Comparison of ENCODE assay signal across 20 cellular contexts in the genomic region with DNA sequence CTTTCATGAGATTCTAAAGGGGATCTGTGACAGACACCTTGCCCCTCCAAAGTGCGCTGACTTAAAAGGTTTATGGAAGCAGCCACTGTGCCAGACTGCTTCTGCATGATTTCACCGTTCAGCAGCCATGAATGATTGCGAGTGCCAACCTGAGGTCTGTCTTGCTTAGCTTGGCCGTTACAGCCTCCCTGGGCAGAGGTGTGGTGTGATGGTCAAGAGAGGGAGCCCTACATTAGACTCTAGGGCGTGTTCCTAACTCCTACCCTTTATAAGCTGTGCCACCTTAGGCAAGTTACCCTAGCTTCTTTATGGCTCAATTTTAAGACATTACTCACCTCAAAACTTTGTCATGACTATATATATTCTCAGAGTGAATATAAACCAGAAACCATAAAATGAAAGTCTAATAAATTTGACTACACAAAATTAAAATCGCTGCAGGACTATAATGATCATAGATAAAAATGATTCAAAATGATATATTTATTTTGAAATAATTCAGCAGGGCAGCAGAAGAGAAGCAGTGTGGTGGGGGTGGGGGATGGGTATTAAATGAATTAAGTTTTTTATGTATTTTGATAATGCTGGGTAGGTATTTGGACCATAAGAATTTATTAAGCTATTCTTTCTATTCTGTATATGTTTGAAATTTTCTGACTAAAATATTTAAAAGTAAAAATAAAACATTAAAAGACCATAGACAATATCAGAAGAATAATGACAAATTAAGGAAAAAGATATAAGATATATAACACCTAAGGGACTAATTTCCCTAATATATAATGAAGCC.
"Had no signal": no experiment of that assay in that cellular context is flagged by ENCODE, and none has a peak within 500 bp of the region (broad histone marks: within the 10 kb centered on the region; RNA-seq: fewer than 3 reads in every experiment).

No MANE protein-coding gene starts in this region.

- H3K4me3 Mint-ChIP-seq: activated CD4-positive, alpha-beta memory T cell treated with anti-CD3 and anti-CD28 coated beads, Interleukin-2, amount 10 ng/mL, durations not matched to agents 7 days and 5 days; activated CD4-positive, alpha-beta T cell treated with anti-CD3 and anti-CD28 coated beads, Interleukin-2, amount 10 ng/mL, durations not matched to agents 24 days and 14 days; effector memory CD8-positive, alpha-beta T cell; nephron had no signal

- H3K27ac ChIP-seq: brain microvascular endothelial cell, neutrophil, ovary, prostate gland, right atrium auricular region had no signal

- H3K36me3 Mint-ChIP-seq: activated naive CD4-positive, alpha-beta T cell treated with anti-CD3 and anti-CD28 coated beads, Interleukin-2, amount 50 U/mL, for 72 hours had no signal

- H3K27ac Mint-ChIP-seq: activated CD4-positive, alpha-beta memory T cell treated with anti-CD3 and anti-CD28 coated beads, Interleukin-2, amount 10 ng/mL, durations not matched to agents 7 days and 5 days; activated CD4-positive, alpha-beta T cell treated with anti-CD3 and anti-CD28 coated beads, Interleukin-2, amount 10 ng/mL, durations not matched to agents 24 days and 14 days; activated naive CD4-positive, alpha-beta T cell treated with anti-CD3 and anti-CD28 coated beads, Interleukin-2, amount 50 U/mL, for 72 hours; effector memory CD8-positive, alpha-beta T cell; nephron had no signal

- DNase-seq: activated CD4-positive, alpha-beta memory T cell treated with anti-CD3 and anti-CD28 coated beads, Interleukin-2, amount 10 ng/mL, durations not matched to agents 7 days and 5 days; activated CD4-positive, alpha-beta T cell treated with anti-CD3 and anti-CD28 coated beads, Interleukin-2, amount 10 ng/mL, durations not matched to agents 24 days and 14 days; activated T-cell treated with anti-CD3 and anti-CD28 coated beads, Interleukin-2, amount 50 U/mL, for 1 hour; aorta; brain microvascular endothelial cell; caudate nucleus; dermis blood vessel endothelial cell; effector memory CD8-positive, alpha-beta T cell; foreskin melanocyte; left ventricle myocardium superior; ovary; stimulated activated CD4-positive, alpha-beta T cell treated with anti-CD3 and anti-CD28 coated beads, Interleukin-4, amount 100 ng/mL, for 24 hours; stimulated activated naive CD4-positive, alpha-beta T cell treated with Interleukin-2 at 50 U/mL for 16 hours had no signal

- H3K9me3 Mint-ChIP-seq: activated CD4-positive, alpha-beta memory T cell treated with anti-CD3 and anti-CD28 coated beads, Interleukin-2, amount 10 ng/mL, durations not matched to agents 7 days and 5 days; activated CD4-positive, alpha-beta T cell treated with anti-CD3 and anti-CD28 coated beads, Interleukin-2, amount 10 ng/mL, durations not matched to agents 24 days and 14 days; activated naive CD4-positive, alpha-beta T cell treated with anti-CD3 and anti-CD28 coated beads, Interleukin-2, amount 50 U/mL, for 72 hours; effector memory CD8-positive, alpha-beta T cell; nephron had no signal

- H3K27me3 ChIP-seq: brain microvascular endothelial cell, ovary, right atrium auricular region had no signal

- H3K4me1 Mint-ChIP-seq: activated CD4-positive, alpha-beta memory T cell treated with anti-CD3 and anti-CD28 coated beads, Interleukin-2, amount 10 ng/mL, durations not matched to agents 7 days and 5 days; activated CD4-positive, alpha-beta T cell treated with anti-CD3 and anti-CD28 coated beads, Interleukin-2, amount 10 ng/mL, durations not matched to agents 24 days and 14 days had no signal

- ATAC-seq: activated CD4-positive, CD25-positive, alpha-beta regulatory T cell treated with anti-CD3 and anti-CD28 coated beads, Interleukin-2, amount 50 U/mL, for 24 hours; activated naive CD4-positive, alpha-beta T cell treated with anti-CD3 and anti-CD28 coated beads, Interleukin-2, amount 50 U/mL, for 72 hours; effector memory CD8-positive, alpha-beta T cell; esophagus mucosa; left ventricle myocardium superior had no signal

- H3K4me3 ChIP-seq: ovary, prostate gland, right atrium auricular region had no signal
